Comparison of ENCODE assay signal across 2 cellular contexts in genomic region chr12:92272301-92272964, GRCh38.
TF ChIP-seq lines count a peak whose summit lies in the region.

No MANE protein-coding gene starts in this region.

TF ChIP-seq in GM23338, 12 proteins besides CTCF, POLR2A, EP300 and RAD21 (continued from another document):
- TF ChIP-seq, protein P1, sequence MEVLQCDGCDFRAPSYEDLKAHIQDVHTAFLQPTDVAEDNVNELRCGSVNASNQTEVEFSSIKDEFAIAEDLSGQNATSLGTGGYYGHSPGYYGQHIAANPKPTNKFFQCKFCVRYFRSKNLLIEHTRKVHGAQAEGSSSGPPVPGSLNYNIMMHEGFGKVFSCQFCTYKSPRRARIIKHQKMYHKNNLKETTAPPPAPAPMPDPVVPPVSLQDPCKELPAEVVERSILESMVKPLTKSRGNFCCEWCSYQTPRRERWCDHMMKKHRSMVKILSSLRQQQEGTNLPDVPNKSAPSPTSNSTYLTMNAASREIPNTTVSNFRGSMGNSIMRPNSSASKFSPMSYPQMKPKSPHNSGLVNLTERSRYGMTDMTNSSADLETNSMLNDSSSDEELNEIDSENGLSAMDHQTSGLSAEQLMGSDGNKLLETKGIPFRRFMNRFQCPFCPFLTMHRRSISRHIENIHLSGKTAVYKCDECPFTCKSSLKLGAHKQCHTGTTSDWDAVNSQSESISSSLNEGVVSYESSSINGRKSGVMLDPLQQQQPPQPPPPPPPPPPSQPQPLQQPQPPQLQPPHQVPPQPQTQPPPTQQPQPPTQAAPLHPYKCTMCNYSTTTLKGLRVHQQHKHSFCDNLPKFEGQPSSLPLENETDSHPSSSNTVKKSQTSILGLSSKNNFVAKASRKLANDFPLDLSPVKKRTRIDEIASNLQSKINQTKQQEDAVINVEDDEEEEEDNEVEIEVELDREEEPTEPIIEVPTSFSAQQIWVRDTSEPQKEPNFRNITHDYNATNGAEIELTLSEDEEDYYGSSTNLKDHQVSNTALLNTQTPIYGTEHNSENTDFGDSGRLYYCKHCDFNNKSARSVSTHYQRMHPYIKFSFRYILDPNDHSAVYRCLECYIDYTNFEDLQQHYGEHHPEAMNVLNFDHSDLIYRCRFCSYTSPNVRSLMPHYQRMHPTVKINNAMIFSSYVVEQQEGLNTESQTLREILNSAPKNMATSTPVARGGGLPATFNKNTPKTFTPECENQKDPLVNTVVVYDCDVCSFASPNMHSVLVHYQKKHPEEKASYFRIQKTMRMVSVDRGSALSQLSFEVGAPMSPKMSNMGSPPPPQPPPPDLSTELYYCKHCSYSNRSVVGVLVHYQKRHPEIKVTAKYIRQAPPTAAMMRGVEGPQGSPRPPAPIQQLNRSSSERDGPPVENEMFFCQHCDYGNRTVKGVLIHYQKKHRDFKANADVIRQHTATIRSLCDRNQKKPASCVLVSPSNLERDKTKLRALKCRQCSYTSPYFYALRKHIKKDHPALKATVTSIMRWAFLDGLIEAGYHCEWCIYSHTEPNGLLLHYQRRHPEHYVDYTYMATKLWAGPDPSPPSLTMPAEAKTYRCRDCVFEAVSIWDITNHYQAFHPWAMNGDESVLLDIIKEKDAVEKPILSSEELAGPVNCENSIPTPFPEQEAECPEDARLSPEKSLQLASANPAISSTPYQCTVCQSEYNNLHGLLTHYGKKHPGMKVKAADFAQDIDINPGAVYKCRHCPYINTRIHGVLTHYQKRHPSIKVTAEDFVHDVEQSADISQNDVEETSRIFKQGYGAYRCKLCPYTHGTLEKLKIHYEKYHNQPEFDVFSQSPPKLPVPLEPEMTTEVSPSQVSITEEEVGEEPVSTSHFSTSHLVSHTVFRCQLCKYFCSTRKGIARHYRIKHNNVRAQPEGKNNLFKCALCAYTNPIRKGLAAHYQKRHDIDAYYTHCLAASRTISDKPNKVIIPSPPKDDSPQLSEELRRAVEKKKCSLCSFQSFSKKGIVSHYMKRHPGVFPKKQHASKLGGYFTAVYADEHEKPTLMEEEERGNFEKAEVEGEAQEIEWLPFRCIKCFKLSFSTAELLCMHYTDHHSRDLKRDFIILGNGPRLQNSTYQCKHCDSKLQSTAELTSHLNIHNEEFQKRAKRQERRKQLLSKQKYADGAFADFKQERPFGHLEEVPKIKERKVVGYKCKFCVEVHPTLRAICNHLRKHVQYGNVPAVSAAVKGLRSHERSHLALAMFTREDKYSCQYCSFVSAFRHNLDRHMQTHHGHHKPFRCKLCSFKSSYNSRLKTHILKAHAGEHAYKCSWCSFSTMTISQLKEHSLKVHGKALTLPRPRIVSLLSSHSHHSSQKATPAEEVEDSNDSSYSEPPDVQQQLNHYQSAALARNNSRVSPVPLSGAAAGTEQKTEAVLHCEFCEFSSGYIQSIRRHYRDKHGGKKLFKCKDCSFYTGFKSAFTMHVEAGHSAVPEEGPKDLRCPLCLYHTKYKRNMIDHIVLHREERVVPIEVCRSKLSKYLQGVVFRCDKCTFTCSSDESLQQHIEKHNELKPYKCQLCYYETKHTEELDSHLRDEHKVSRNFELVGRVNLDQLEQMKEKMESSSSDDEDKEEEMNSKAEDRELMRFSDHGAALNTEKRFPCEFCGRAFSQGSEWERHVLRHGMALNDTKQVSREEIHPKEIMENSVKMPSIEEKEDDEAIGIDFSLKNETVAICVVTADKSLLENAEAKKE (CRISPR knock-in tag; IDR thresholded peaks at IDR 0.05): no peak
- no peak for TF ChIP-seq POLR2AphosphoS5 (IDR thresholded peaks at IDR 0.05; ENCODE audit: low read depth)
- no peak for TF ChIP-seq EZH2phosphoT487 (IDR thresholded peaks at IDR 0.05; ENCODE audit: unreplicated experiment)
- TF ChIP-seq NANOG (IDR thresholded peaks at IDR 0.05; ENCODE audit: borderline replicate concordance): no peak
- TF ChIP-seq ZNF331 (CRISPR knock-in tag; IDR thresholded peaks at IDR 0.05; ENCODE audit: low read depth): no peak
- no peak for TF ChIP-seq ZNF114 (CRISPR knock-in tag; IDR thresholded peaks at IDR 0.05)
- TF ChIP-seq REST (IDR thresholded peaks at IDR 0.05; ENCODE audit: unreplicated experiment): no peak

TF ChIP-seq in WTC11, 78 proteins besides CTCF, POLR2A, EP300 and RAD21 (continued from another document):
- TF ChIP-seq, protein P2, sequence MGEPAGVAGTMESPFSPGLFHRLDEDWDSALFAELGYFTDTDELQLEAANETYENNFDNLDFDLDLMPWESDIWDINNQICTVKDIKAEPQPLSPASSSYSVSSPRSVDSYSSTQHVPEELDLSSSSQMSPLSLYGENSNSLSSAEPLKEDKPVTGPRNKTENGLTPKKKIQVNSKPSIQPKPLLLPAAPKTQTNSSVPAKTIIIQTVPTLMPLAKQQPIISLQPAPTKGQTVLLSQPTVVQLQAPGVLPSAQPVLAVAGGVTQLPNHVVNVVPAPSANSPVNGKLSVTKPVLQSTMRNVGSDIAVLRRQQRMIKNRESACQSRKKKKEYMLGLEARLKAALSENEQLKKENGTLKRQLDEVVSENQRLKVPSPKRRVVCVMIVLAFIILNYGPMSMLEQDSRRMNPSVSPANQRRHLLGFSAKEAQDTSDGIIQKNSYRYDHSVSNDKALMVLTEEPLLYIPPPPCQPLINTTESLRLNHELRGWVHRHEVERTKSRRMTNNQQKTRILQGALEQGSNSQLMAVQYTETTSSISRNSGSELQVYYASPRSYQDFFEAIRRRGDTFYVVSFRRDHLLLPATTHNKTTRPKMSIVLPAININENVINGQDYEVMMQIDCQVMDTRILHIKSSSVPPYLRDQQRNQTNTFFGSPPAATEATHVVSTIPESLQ (CRISPR knock-in tag; IDR thresholded peaks at IDR 0.05): no peak
- TF ChIP-seq ZMAT4 (CRISPR knock-in tag; IDR thresholded peaks at IDR 0.05): no peak
- TF ChIP-seq FOXK1 (CRISPR knock-in tag; IDR thresholded peaks at IDR 0.05): no peak
- TF ChIP-seq JUN (CRISPR knock-in tag; IDR thresholded peaks at IDR 0.05): no peak
- no peak for TF ChIP-seq NFATC4 (CRISPR knock-in tag; IDR thresholded peaks at IDR 0.05)
